Comparison of ENCODE assay signal across 7 cellular contexts in genomic region chr1:48530727-48531351, GRCh38. TPM values are rescaled to one million over a fixed set of nuclear protein-coding genes. Genes with fewer than 3 reads are reported as not detected.
DNase-seq lines count a peak whose midpoint lies in the region; ATAC-seq and TF ChIP-seq lines count a peak whose summit lies in the region.

No MANE protein-coding gene starts in this region.

- DNase-seq in GM03348 (ENCODE audit: low spot score) (peak; percentile 32), RWPE1 (ENCODE audit: low spot score) (peak; percentile 36), endothelial cell (ENCODE audit: low spot score) (peak; percentile 92), neural crest cell (ENCODE audit: low read depth, low spot score) (peak; percentile 65), dedifferentiated amniotic fluid mesenchymal stem cell (ENCODE audit: extremely low spot score) (no peak)

- H3K27me3 Mint-ChIP-seq in endothelial cell (ENCODE audit: unreplicated experiment), result peaks cover 3% of the 10 kb centered on the region
- peaks cover 74% of the 10 kb centered on the region for H3K27me3 Mint-ChIP-seq in neural crest cell (ENCODE audit: low read depth)

- ATAC-seq in GM21526 (IDR thresholded peaks at IDR 0.05; ENCODE audit: low FRiP score, unreplicated experiment), result peak; percentile 93

- POLR2A ChIA-PET in RWPE1 (lab: Yijun Ruan, JAX; ENCODE audit: low non-redundant PET), result no interaction called here

- H3K27ac ChIP-seq in RWPE1, result no peak overlapping the region

- TF ChIP-seq CTCF in LNCAP (IDR thresholded peaks at IDR 0.05), result peak; percentile 95
- TF ChIP-seq CTCF in RWPE1 (conservative IDR thresholded peaks at IDR 0.05; ENCODE audit: low read depth), result peak; percentile 40
- peak; percentile 88 for TF ChIP-seq CTCF in endothelial cell (IDR thresholded peaks at IDR 0.05; ENCODE audit: unreplicated experiment)
- peak; percentile 84 for TF ChIP-seq CTCF in neural crest cell (conservative IDR thresholded peaks at IDR 0.05)

- peaks cover 14% of the 10 kb centered on the region for H3K4me1 Mint-ChIP-seq in endothelial cell (ENCODE audit: unreplicated experiment)
- H3K4me1 Mint-ChIP-seq in neural crest cell, result peaks cover 7% of the 10 kb centered on the region

- CTCF ChIA-PET in RWPE1 (lab: Yijun Ruan, JAX), result interaction anchor here (0.6 to 1.0 kb wide), 5 partner anchors 11 to 1013 kb away, joined by 3 to 4 read pairs (median 3); no protein-coding TSS in a partner anchor

- no peaks in the 10 kb centered on the region for H3K36me3 Mint-ChIP-seq in endothelial cell (ENCODE audit: low read depth, unreplicated experiment)
- H3K36me3 Mint-ChIP-seq in neural crest cell (ENCODE audit: low read depth), result no peaks in the 10 kb centered on the region

- H3K4me3 Mint-ChIP-seq in endothelial cell (ENCODE audit: unreplicated experiment) (no peak overlapping the region), neural crest cell (no peak overlapping the region)

- no peaks in the 10 kb centered on the region for H3K9me3 Mint-ChIP-seq in endothelial cell (ENCODE audit: unreplicated experiment)
- no peaks in the 10 kb centered on the region for H3K9me3 Mint-ChIP-seq in neural crest cell

- H3K27ac Mint-ChIP-seq in endothelial cell (ENCODE audit: unreplicated experiment), result no peak overlapping the region
- H3K27ac Mint-ChIP-seq in neural crest cell (ENCODE audit: unreplicated experiment), result no peak overlapping the region

RNA-seq across cellular contexts. Expression of gene SPATA6, which starts 58.8 kb away (rescaled TPM):
- total RNA-seq in endothelial cell (ENCODE audit: unreplicated experiment), result 26.0 TPM
- total RNA-seq in neural crest cell, result 24.5 and 26.0 TPM in 2 replicates

Comparison
In these comparisons a context has a peak if more than half of its experiments do, and no peak if none do; other contexts are left out.
1. CTCF ChIP-seq: peak in every context shown above with its lines; median percentile 95 in LNCAP; 88 in endothelial cell; 84 in neural crest cell; 40 in RWPE1.